ENCODE assay signal across 11 cellular contexts in genomic region chr17:14428640-14429029, GRCh38.
DNase-seq lines count a peak whose midpoint lies in the region; ATAC-seq, FAIRE-seq and TF ChIP-seq lines count a peak whose summit lies in the region.
"Had no signal": no experiment of that assay in that cellular context is flagged by ENCODE, and none has a peak within 500 bp of the region (broad histone marks: within the 10 kb centered on the region; RNA-seq: fewer than 3 reads in every experiment).

No MANE protein-coding gene starts in this region.

- CTCF ChIA-PET in activated CD8-positive, alpha-beta memory T cell treated with anti-CD3 and anti-CD28 coated beads, Interleukin-2, amount 10 ng/mL, durations not matched to agents 7 days and 5 days (lab: Charles Lee) = interaction anchor here (1.0 to 2.0 kb wide), 5 partner anchors 19 to 127 kb away, joined by 3 to 12 read pairs (median 3); partner anchors contain the start of gene HS3ST3B1

- H3K4me3 ChIP-seq in right atrium auricular region = no peak overlapping the region
- H3K4me3 ChIP-seq: gastrocnemius medialis, neural progenitor cell had no signal

- H3K4me1 Mint-ChIP-seq in activated CD8-positive, alpha-beta memory T cell treated with anti-CD3 and anti-CD28 coated beads, Interleukin-2, amount 10 ng/mL, durations not matched to agents 7 days and 5 days = peaks cover 31% of the 10 kb centered on the region
- peaks cover 41% of the 10 kb centered on the region for H3K4me1 Mint-ChIP-seq in activated T-helper 1 cell treated with anti-CD3 and anti-CD28 coated beads, Interleukin-12 subunit alpha, Interleukin-12 subunit beta, Interleukin-2, Interleukin-4 antibody, amounts not matched to agents 30 ng/mL and 10 ng/mL and 1 ng/mL, durations not matched to agents 14 hours and 24 hours and 36 hours (ENCODE audit: low read depth)
- peaks cover 47% of the 10 kb centered on the region for H3K4me1 Mint-ChIP-seq in stimulated activated effector memory CD8-positive, alpha-beta T cell treated with anti-CD3 and anti-CD28 coated beads, Interleukin-12 subunit alpha, Interleukin-12 subunit beta, amount 100 ng/mL, for 72 hours

- no peak for TF ChIP-seq CTCF in right atrium auricular region (IDR thresholded peaks at IDR 0.05)

- peak overlapping the region; percentile 81 for H3K27ac Mint-ChIP-seq in activated CD8-positive, alpha-beta memory T cell treated with anti-CD3 and anti-CD28 coated beads, Interleukin-2, amount 10 ng/mL, durations not matched to agents 7 days and 5 days
- peak overlapping the region; percentile 76 for H3K27ac Mint-ChIP-seq in activated T-helper 1 cell treated with anti-CD3 and anti-CD28 coated beads, Interleukin-12 subunit alpha, Interleukin-12 subunit beta, Interleukin-2, Interleukin-4 antibody, amounts not matched to agents 30 ng/mL and 10 ng/mL and 1 ng/mL, durations not matched to agents 14 hours and 24 hours and 36 hours
- peak overlapping the region; percentile 43 for H3K27ac Mint-ChIP-seq in stimulated activated effector memory CD8-positive, alpha-beta T cell treated with anti-CD3 and anti-CD28 coated beads, Interleukin-12 subunit alpha, Interleukin-12 subunit beta, amount 100 ng/mL, for 72 hours
- H3K27ac Mint-ChIP-seq: neural progenitor cell had no signal

- FAIRE-seq in GM19239 (lab: Jason Lieb, UNC) = no peak

- H3K4me1 ChIP-seq in right atrium auricular region = no peaks in the 10 kb centered on the region
- H3K4me1 ChIP-seq: gastrocnemius medialis, neural progenitor cell had no signal

- H3K27me3 ChIP-seq in right atrium auricular region = no peaks in the 10 kb centered on the region
- H3K27me3 ChIP-seq: gastrocnemius medialis, neural progenitor cell had no signal

- no peak overlapping the region for H3K27ac ChIP-seq in right atrium auricular region
- H3K27ac ChIP-seq: gastrocnemius medialis, neural progenitor cell had no signal

- ATAC-seq in activated CD8-positive, alpha-beta memory T cell treated with anti-CD3 and anti-CD28 coated beads, Interleukin-2, amount 10 ng/mL, durations not matched to agents 7 days and 5 days = peak; percentile 70
- ATAC-seq in HG03575 (IDR thresholded peaks at IDR 0.05; ENCODE audit: extremely low read depth, insufficient number of reproducible peaks, low FRiP score, unreplicated experiment) = peak; percentile 5
- peak; percentile 79 for ATAC-seq in stimulated activated effector memory CD8-positive, alpha-beta T cell treated with anti-CD3 and anti-CD28 coated beads, Interleukin-12 subunit alpha, Interleukin-12 subunit beta, amount 100 ng/mL, for 72 hours
- ATAC-seq: gastrocnemius medialis had no signal

- peak overlapping the region; percentile 60 for H3K4me3 Mint-ChIP-seq in activated CD8-positive, alpha-beta memory T cell treated with anti-CD3 and anti-CD28 coated beads, Interleukin-2, amount 10 ng/mL, durations not matched to agents 7 days and 5 days
- peak overlapping the region; percentile 63 for H3K4me3 Mint-ChIP-seq in activated T-helper 1 cell treated with anti-CD3 and anti-CD28 coated beads, Interleukin-12 subunit alpha, Interleukin-12 subunit beta, Interleukin-2, Interleukin-4 antibody, amounts not matched to agents 30 ng/mL and 10 ng/mL and 1 ng/mL, durations not matched to agents 14 hours and 24 hours and 36 hours
- peak overlapping the region; percentile 58 for H3K4me3 Mint-ChIP-seq in stimulated activated effector memory CD8-positive, alpha-beta T cell treated with anti-CD3 and anti-CD28 coated beads, Interleukin-12 subunit alpha, Interleukin-12 subunit beta, amount 100 ng/mL, for 72 hours
- H3K4me3 Mint-ChIP-seq: neural progenitor cell had no signal

- no peaks in the 10 kb centered on the region for H3K27me3 Mint-ChIP-seq in activated CD8-positive, alpha-beta memory T cell treated with anti-CD3 and anti-CD28 coated beads, Interleukin-2, amount 10 ng/mL, durations not matched to agents 7 days and 5 days
- H3K27me3 Mint-ChIP-seq in activated T-helper 1 cell treated with anti-CD3 and anti-CD28 coated beads, Interleukin-12 subunit alpha, Interleukin-12 subunit beta, Interleukin-2, Interleukin-4 antibody, amounts not matched to agents 30 ng/mL and 10 ng/mL and 1 ng/mL, durations not matched to agents 14 hours and 24 hours and 36 hours (ENCODE audit: insufficient read depth) = peaks cover 3% of the 10 kb centered on the region
- H3K27me3 Mint-ChIP-seq: brain had no signal

- no peaks in the 10 kb centered on the region for H3K9me3 Mint-ChIP-seq in activated CD8-positive, alpha-beta memory T cell treated with anti-CD3 and anti-CD28 coated beads, Interleukin-2, amount 10 ng/mL, durations not matched to agents 7 days and 5 days (ENCODE audit: low read depth)
- H3K9me3 Mint-ChIP-seq in activated T-helper 1 cell treated with anti-CD3 and anti-CD28 coated beads, Interleukin-12 subunit alpha, Interleukin-12 subunit beta, Interleukin-2, Interleukin-4 antibody, amounts not matched to agents 30 ng/mL and 10 ng/mL and 1 ng/mL, durations not matched to agents 14 hours and 24 hours and 36 hours = no peaks in the 10 kb centered on the region
- H3K9me3 Mint-ChIP-seq in stimulated activated effector memory CD8-positive, alpha-beta T cell treated with anti-CD3 and anti-CD28 coated beads, Interleukin-12 subunit alpha, Interleukin-12 subunit beta, amount 100 ng/mL, for 72 hours = no peaks in the 10 kb centered on the region

- H3K36me3 Mint-ChIP-seq in activated CD8-positive, alpha-beta memory T cell treated with anti-CD3 and anti-CD28 coated beads, Interleukin-2, amount 10 ng/mL, durations not matched to agents 7 days and 5 days = peaks cover 2% of the 10 kb centered on the region
- peaks cover 2% of the 10 kb centered on the region for H3K36me3 Mint-ChIP-seq in activated T-helper 1 cell treated with anti-CD3 and anti-CD28 coated beads, Interleukin-12 subunit alpha, Interleukin-12 subunit beta, Interleukin-2, Interleukin-4 antibody, amounts not matched to agents 30 ng/mL and 10 ng/mL and 1 ng/mL, durations not matched to agents 14 hours and 24 hours and 36 hours (ENCODE audit: low read depth)
- no peaks in the 10 kb centered on the region for H3K36me3 Mint-ChIP-seq in stimulated activated effector memory CD8-positive, alpha-beta T cell treated with anti-CD3 and anti-CD28 coated beads, Interleukin-12 subunit alpha, Interleukin-12 subunit beta, amount 100 ng/mL, for 72 hours
- H3K36me3 Mint-ChIP-seq: brain, neural progenitor cell had no signal

- no peaks in the 10 kb centered on the region for H3K36me3 ChIP-seq in right atrium auricular region
- H3K36me3 ChIP-seq: gastrocnemius medialis, neural progenitor cell had no signal

- no peaks in the 10 kb centered on the region for H3K9me3 ChIP-seq in right atrium auricular region
- H3K9me3 ChIP-seq: gastrocnemius medialis had no signal

- DNase-seq in activated CD8-positive, alpha-beta memory T cell treated with anti-CD3 and anti-CD28 coated beads, Interleukin-2, amount 10 ng/mL, durations not matched to agents 7 days and 5 days = peak; percentile 60
- DNase-seq in activated CD8-positive, alpha-beta memory T cell treated with anti-CD3 and anti-CD28 coated beads for 24 hours = no peak
- no peak for DNase-seq in activated T-helper 1 cell treated with anti-CD3 and anti-CD28 coated beads, Interleukin-12 subunit alpha, Interleukin-12 subunit beta, Interleukin-2, Interleukin-4 antibody, amounts not matched to agents 30 ng/mL and 10 ng/mL and 1 ng/mL, durations not matched to agents 14 hours and 24 hours and 36 hours (ENCODE audit: low spot score)
- no peak for DNase-seq in stimulated activated effector memory CD8-positive, alpha-beta T cell treated with anti-CD3 and anti-CD28 coated beads, Interleukin-12 subunit alpha, Interleukin-12 subunit beta, amount 100 ng/mL, for 72 hours (ENCODE audit: low spot score in 2 of 2)
- DNase-seq in right atrium auricular region (ENCODE audit: low spot score) = no peak
- DNase-seq in SW480 (ENCODE audit: low spot score) = no peak
- no peak for DNase-seq in GM19239 (ENCODE audit: insufficient read length, low spot score)
- DNase-seq: gastrocnemius medialis had no signal

- intact Hi-C loops in activated T-helper 1 cell treated with anti-CD3 and anti-CD28 coated beads, Interleukin-12 subunit alpha, Interleukin-12 subunit beta, Interleukin-2, Interleukin-4 antibody, amounts not matched to agents 30 ng/mL and 10 ng/mL and 1 ng/mL, durations not matched to agents 14 hours and 24 hours and 36 hours (cut with micrococcal nuclease) = loop anchor here (1.0 to 10.0 kb wide), 9 partner anchors 24 to 834 kb away; partner anchors contain the start of gene COX10

Comparison
In these comparisons a context has a peak if more than half of its experiments do, and no peak if none do; other contexts are left out.
1. ATAC-seq: peak in every context shown above with its lines; median percentile 79 in stimulated activated effector memory CD8-positive, alpha-beta T cell treated with anti-CD3 and anti-CD28 coated beads, Interleukin-12 subunit alpha, Interleukin-12 subunit beta, amount 100 ng/mL, for 72 hours; 70 in activated CD8-positive, alpha-beta memory T cell treated with anti-CD3 and anti-CD28 coated beads, Interleukin-2, amount 10 ng/mL, durations not matched to agents 7 days and 5 days; 5 in HG03575.